ENCODE assay signal across 8 cellular contexts in the genomic region with DNA sequence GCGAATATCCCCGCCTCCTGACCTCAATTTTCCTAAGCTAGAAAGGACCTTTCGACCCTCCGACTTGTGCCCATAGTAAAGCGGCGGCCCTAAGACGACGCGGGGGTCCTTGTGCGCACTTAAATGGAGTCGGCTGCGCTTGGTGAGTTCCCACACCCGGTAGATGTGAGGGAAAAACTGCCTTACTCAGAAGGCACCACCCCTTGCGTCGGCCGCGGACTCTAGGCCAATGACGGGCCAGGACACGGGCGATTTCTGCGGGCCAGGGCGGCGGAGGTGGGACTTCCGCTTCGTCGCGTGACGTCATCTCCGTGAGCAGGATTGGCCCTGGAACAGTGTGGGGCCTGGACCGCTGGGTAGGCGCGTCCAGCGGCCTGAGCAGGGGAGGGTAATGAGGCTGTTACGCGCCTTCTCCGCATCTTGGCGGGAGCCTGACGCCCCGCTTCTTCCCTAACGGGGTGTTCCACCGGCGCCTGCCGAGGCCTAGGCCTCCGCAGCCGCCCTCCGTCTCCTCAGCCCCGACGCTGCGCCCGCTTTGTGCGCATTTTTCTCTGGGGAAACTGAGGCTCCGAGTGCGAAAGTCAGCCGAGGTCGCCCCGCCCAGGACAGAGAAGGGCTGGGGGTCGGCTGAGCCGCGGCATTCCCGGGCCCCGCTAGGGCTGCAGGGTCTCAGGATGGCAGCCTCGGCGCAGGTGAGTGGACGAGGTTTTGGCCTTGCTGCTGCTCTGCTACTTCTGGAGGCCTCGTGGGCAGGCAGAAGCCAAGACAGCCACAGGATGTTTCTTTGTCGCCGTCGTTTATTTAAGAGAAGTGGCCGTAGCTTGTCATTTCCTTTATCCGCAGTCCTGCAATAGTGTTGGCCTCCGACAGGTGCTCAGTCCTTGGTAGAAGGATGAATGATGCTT. TPM values are rescaled to one million over a fixed set of nuclear protein-coding genes. Genes with fewer than 3 reads are reported as not detected.
DNase-seq lines count a peak whose midpoint lies in the region; ATAC-seq and TF ChIP-seq lines count a peak whose summit lies in the region.

Gene ZNF543 (plus strand): TSS at position 293 of the 905 bp plus-strand sequence. CDS start 382 bp downstream, at position 675.

- H3K9ac ChIP-seq in GM23248 (peak within 1 kb of the TSS; percentile 96), Karpas-422 (ENCODE audit: low read length) (peak within 1 kb of the TSS; percentile 97), fibroblast of lung (ENCODE audit: insufficient read depth, low read length) (peak within 1 kb of the TSS; percentile 96)

- H3K4me3 Mint-ChIP-seq in naive B cell = peak within 1 kb of the TSS; percentile 92 to 98 (median 97)
- peak within 1 kb of the TSS; percentile 91 for H3K4me3 Mint-ChIP-seq in stimulated activated effector memory CD8-positive, alpha-beta T cell treated with anti-CD3 and anti-CD28 coated beads, Interleukin-12 subunit alpha, Interleukin-12 subunit beta, amount 100 ng/mL, for 72 hours

- peaks cover 50% of the 10 kb centered on the region for H3K79me2 ChIP-seq in GM23248 (ENCODE audit: insufficient read depth)
- H3K79me2 ChIP-seq in Karpas-422 (ENCODE audit: low read length) = peaks cover 48% of the 10 kb centered on the region
- H3K79me2 ChIP-seq in fibroblast of lung (ENCODE audit: control insufficient read depth, insufficient read depth, low read length) = peaks cover 28% of the 10 kb centered on the region

- H3K27ac Mint-ChIP-seq in naive B cell = peak within 1 kb of the TSS; percentile 93 to 100 (median 98)
- peak within 1 kb of the TSS; percentile 96 for H3K27ac Mint-ChIP-seq in stimulated activated effector memory CD8-positive, alpha-beta T cell treated with anti-CD3 and anti-CD28 coated beads, Interleukin-12 subunit alpha, Interleukin-12 subunit beta, amount 100 ng/mL, for 72 hours

- H3K9me3 ChIP-seq in GM23248 (ENCODE audit: low read depth) (no peaks in the 10 kb centered on the region), Karpas-422 (ENCODE audit: low read length) (no peaks in the 10 kb centered on the region), fibroblast of lung (ENCODE audit: control insufficient read depth, insufficient read depth, low read depth, low read length) (no peaks in the 10 kb centered on the region)

- H3K4me3 ChIP-seq in GM23248 (peak within 1 kb of the TSS; percentile 90), Karpas-422 (ENCODE audit: low read length) (peak within 1 kb of the TSS; percentile 82), fibroblast of lung (replicated peaks in 1 of 4; ENCODE audit: control extremely low read depth in 1 of 4, insufficient read depth in 1 of 4, low read depth in 3 of 4, low read length in 4 of 4) (peak within 1 kb of the TSS; percentile 68 to 96 (median 95))

- H3K4me1 ChIP-seq in GM23248 (ENCODE audit: insufficient read depth) (0 out of 2 replicates have a peak, but pooled peaks cover 9% of the 10 kb centered on the region), Karpas-422 (ENCODE audit: low read length) (peaks cover 23% of the 10 kb centered on the region), fibroblast of lung (ENCODE audit: control insufficient read depth, extremely low read depth, insufficient read depth, low read length) (no peaks in the 10 kb centered on the region)

- 1 to 2% methylated on average over 63 to 70 of the region's 71 CpGs for WGBS in GM23248 (ENCODE audit: low coverage in 1 of 2, low lambda C conversion rate in 2 of 2, missing lambda C conversion rate in 2 of 2), 2 experiments

- peaks cover 0 to 11% (median 4%) of the 10 kb centered on the region in 7 donors for H3K9me3 Mint-ChIP-seq in naive B cell
- peaks cover 13% of the 10 kb centered on the region for H3K9me3 Mint-ChIP-seq in stimulated activated effector memory CD8-positive, alpha-beta T cell treated with anti-CD3 and anti-CD28 coated beads, Interleukin-12 subunit alpha, Interleukin-12 subunit beta, amount 100 ng/mL, for 72 hours

- H4K20me1 ChIP-seq in GM23248 (ENCODE audit: insufficient read depth) = no peaks in the 10 kb centered on the region
- no peaks in the 10 kb centered on the region for H4K20me1 ChIP-seq in Karpas-422 (ENCODE audit: insufficient read depth, low read depth, low read length)
- H4K20me1 ChIP-seq in fibroblast of lung (ENCODE audit: control insufficient read depth, extremely low read depth, insufficient read depth, low read length) = no peaks in the 10 kb centered on the region

- H3K27ac ChIP-seq in GM23248 (peak within 1 kb of the TSS; percentile 67), Karpas-422 (ENCODE audit: low read length) (peak within 1 kb of the TSS; percentile 68), fibroblast of lung (ENCODE audit: insufficient read depth, low read length) (peak within 1 kb of the TSS; percentile 83)

- H2AFZ ChIP-seq in GM23248 = peak within 1 kb of the TSS; percentile 94
- H2AFZ ChIP-seq in Karpas-422 (ENCODE audit: low read length) = peak within 1 kb of the TSS; percentile 83
- peak within 1 kb of the TSS; percentile 92 for H2AFZ ChIP-seq in fibroblast of lung (ENCODE audit: low read length)

- in situ Hi-C loops in GM23248 (cut with MboI) = no loop called here

- H3K9me2 ChIP-seq in GM23248 (ENCODE audit: insufficient read depth) (no peaks in the 10 kb centered on the region), Karpas-422 (replicated peaks; ENCODE audit: insufficient read depth, low read length) (no peaks in the 10 kb centered on the region)

- peaks cover 12% of the 10 kb centered on the region for H3K36me3 ChIP-seq in GM23248 (ENCODE audit: low read depth)
- H3K36me3 ChIP-seq in Karpas-422 (ENCODE audit: insufficient read depth, low read length) = peaks cover 27% of the 10 kb centered on the region
- H3K36me3 ChIP-seq in fibroblast of lung (ENCODE audit: control insufficient read depth, insufficient read depth, low read length) = peaks cover 5% of the 10 kb centered on the region

- no peak for TF ChIP-seq CTCF in fibroblast of lung (conservative IDR thresholded peaks at IDR 0.05 in 1 of 2, IDR thresholded peaks at IDR 0.05 in 1 of 2; ENCODE audit: low read depth in 1 of 2, low read length in 2 of 2)

- H3K27me3 ChIP-seq in GM23248 (replicated peaks; ENCODE audit: insufficient read depth) (0 out of 2 replicates have a peak, but pooled peaks cover 5% of the 10 kb centered on the region), Karpas-422 (ENCODE audit: low read length) (no peaks in the 10 kb centered on the region), fibroblast of lung (ENCODE audit: control insufficient read depth, insufficient read depth, low read length) (peaks cover 2% of the 10 kb centered on the region)

- H3K27me3 Mint-ChIP-seq in naive B cell = peaks cover 13 to 30% (median 29%) of the 10 kb centered on the region in 3 donors

- ATAC-seq in naive B cell (ENCODE audit: low read depth in 2 of 2) = peak; percentile 92 to 95
- peak; percentile 99 for ATAC-seq in stimulated activated effector memory CD8-positive, alpha-beta T cell treated with anti-CD3 and anti-CD28 coated beads, Interleukin-12 subunit alpha, Interleukin-12 subunit beta, amount 100 ng/mL, for 72 hours

- peak within 1 kb of the TSS; percentile 89 for H3K4me2 ChIP-seq in GM23248 (ENCODE audit: unreplicated experiment)
- H3K4me2 ChIP-seq in Karpas-422 (ENCODE audit: low read depth, low read length, poor library complexity, severe bottlenecking) = peak within 1 kb of the TSS; percentile 92
- peak within 1 kb of the TSS; percentile 95 for H3K4me2 ChIP-seq in fibroblast of lung (ENCODE audit: extremely low read depth, insufficient read depth, low read length)

- H3F3A ChIP-seq in GM23248 (ENCODE audit: insufficient read depth) = peaks cover 5% of the 10 kb centered on the region; the same call in 1 of the 2 replicates

- peaks cover 23 to 40% (median 33%) of the 10 kb centered on the region in 3 donors for H3K4me1 Mint-ChIP-seq in naive B cell
- peaks cover 26% of the 10 kb centered on the region for H3K4me1 Mint-ChIP-seq in stimulated activated effector memory CD8-positive, alpha-beta T cell treated with anti-CD3 and anti-CD28 coated beads, Interleukin-12 subunit alpha, Interleukin-12 subunit beta, amount 100 ng/mL, for 72 hours

- peaks cover 10 to 18% of the 10 kb centered on the region in 2 donors for H3K36me3 Mint-ChIP-seq in naive B cell
- peaks cover 29% of the 10 kb centered on the region for H3K36me3 Mint-ChIP-seq in stimulated activated effector memory CD8-positive, alpha-beta T cell treated with anti-CD3 and anti-CD28 coated beads, Interleukin-12 subunit alpha, Interleukin-12 subunit beta, amount 100 ng/mL, for 72 hours

- DNase-seq in Daoy (ENCODE audit: low read depth) (peak; percentile 99), GM23248 (peak; percentile 100), Karpas-422 (peak; percentile 100), RKO (ENCODE audit: low spot score) (peak; percentile 89), fibroblast of lung (ENCODE audit: low read depth in 2 of 2) (peak; percentile 96), naive B cell (peak; percentile 89)
- DNase-seq in activated T-helper 1 cell treated with anti-CD3 and anti-CD28 coated beads, Interleukin-2, amount 50 U/mL, for 16 hours (ENCODE audit: low read depth in 1 of 2, low spot score in 1 of 2) = peak; percentile 84 to 87
- peak; percentile 77 to 94 for DNase-seq in stimulated activated effector memory CD8-positive, alpha-beta T cell treated with anti-CD3 and anti-CD28 coated beads, Interleukin-12 subunit alpha, Interleukin-12 subunit beta, amount 100 ng/mL, for 72 hours (ENCODE audit: low spot score in 2 of 2)

RNA-seq across cellular contexts. Expression of gene ZNF543, which starts in this region (rescaled TPM):
- 6.3 and 7.4 TPM in 2 replicates for total RNA-seq in Daoy (2014; rRNA removed; shearing (Covaris generic))
- 5.9 and 8.0 TPM in 2 replicates for total RNA-seq in GM23248 (2014; rRNA removed; shearing (Covaris generic))
- polyA plus RNA-seq in GM23248 (2016; fragmentation: Nextera tagmentation; extraction: Ambion mirVana) (1.7 and 2.3 TPM in 2 replicates), fibroblast of lung (2.8 and 3.0 TPM in 2 replicates), naive B cell (ENCODE audit: low read depth in 6 of 6) (10 to 100 TPM in 3 of 6 donors, 1 to 10 TPM in 3; 6.0 to 12.9 (median 9.5) TPM)
- 19.8 and 21.6 TPM in 2 replicates for total RNA-seq in Karpas-422 (2014; rRNA removed; shearing (Covaris generic); ENCODE audit: low replicate concordance)
- 10.5 and 12.9 TPM in 2 replicates for total RNA-seq in fibroblast of lung
- 1.5 TPM in 2 replicates for polyA plus RNA-seq in fibroblast of lung (2012)
- 2.4 and 4.1 TPM in 2 replicates for polyA minus RNA-seq in fibroblast of lung (ENCODE audit: low replicate concordance)

Comparison
In these comparisons a context has a peak if more than half of its experiments do, and no peak if none do; other contexts are left out.
1. Peak in every context shown above with its lines: DNase-seq, ATAC-seq, H3K4me3 ChIP-seq and H3K27ac ChIP-seq.